1 cellular context compared by ENCODE assay signal in the genomic region with DNA sequence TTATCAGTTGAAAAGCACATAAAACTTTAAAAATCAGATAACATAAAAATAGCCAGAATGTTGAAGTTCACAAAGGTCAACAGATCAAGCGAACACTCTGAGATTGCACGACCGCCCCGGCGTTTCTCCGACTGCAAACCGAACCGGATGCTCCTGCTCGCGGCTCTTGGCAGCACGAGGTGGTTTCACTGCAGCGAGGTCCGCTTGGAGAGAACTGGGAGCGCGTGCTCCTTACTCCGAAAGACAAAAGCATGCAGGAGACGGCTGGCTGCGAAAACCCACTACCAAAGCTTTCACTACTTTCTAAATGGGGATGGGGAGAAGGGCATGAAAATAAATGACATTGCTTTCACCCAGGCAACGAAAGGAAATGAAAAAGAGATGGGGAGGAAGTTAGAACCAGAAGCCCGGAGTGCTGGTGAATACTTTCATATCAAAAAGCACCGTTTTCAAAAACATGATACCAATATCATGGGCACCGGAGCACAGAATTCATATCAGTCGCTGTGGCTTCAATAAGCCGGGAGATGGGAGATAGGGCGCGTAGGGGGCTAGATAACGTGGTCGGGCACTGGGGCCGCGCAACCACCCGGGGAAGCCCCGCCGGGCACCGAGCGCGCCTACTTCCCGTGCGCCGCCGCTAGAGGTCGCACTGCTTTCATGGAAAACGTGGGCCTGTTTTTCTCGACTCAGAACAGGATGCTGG.
A peak's percentile ranks its signal among the peaks of the same experiment; 100 is the strongest.
TF ChIP-seq lines count a peak whose summit lies in the region.

No MANE protein-coding gene starts in this region.

TF ChIP-seq in K562, 482 proteins besides CTCF, POLR2A, EP300 and RAD21 (continued from another document and continues in another):
- TF ChIP-seq, protein P1, sequence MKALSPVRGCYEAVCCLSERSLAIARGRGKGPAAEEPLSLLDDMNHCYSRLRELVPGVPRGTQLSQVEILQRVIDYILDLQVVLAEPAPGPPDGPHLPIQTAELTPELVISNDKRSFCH (CRISPR knock-in tag; IDR thresholded peaks at IDR 0.05), result no peak
- TF ChIP-seq, protein P1 (tag; IDR thresholded peaks at IDR 0.05), result 0 out of 2 replicates have a peak, but pooled peaks have one; percentile 40
- TF ChIP-seq PTRF (tag; IDR thresholded peaks at IDR 0.05) (no peak), CXXC5 (CRISPR knock-in tag; IDR thresholded peaks at IDR 0.05) (peak; percentile 57; the same call in 1 of the 2 replicates), POLR2G (IDR thresholded peaks at IDR 0.05; ENCODE audit: low read depth, low read length) (peak; percentile 50; the same call in 1 of the 2 replicates), POLR3A (IDR thresholded peaks at IDR 0.05; ENCODE audit: borderline replicate concordance, extremely low read depth, insufficient read depth, insufficient read length) (no peak), PHTF2 (CRISPR knock-in tag; IDR thresholded peaks at IDR 0.05) (no peak), NCOA6 (IDR thresholded peaks at IDR 0.05) (0 out of 2 replicates have a peak, but pooled peaks have one; percentile 17), PRPF4 (IDR thresholded peaks at IDR 0.05; ENCODE audit: insufficient read depth, low read depth, low read length, poor library complexity, severe bottlenecking) (no peak), HDAC1 (IDR thresholded peaks at IDR 0.05) (0 out of 4 replicates have a peak, but pooled peaks of 1 of the 2 experiments have one; percentile 27), NRF1 (conservative IDR thresholded peaks at IDR 0.05 in 1 of 2, IDR thresholded peaks at IDR 0.05 in 1 of 2) (peak in 1 of 2 experiments; percentile 23; a peak in 1 of 4 replicates), MYC (IDR thresholded peaks at IDR 0.05; ENCODE audit: low read depth, low read length) (peak; percentile 55), MYC (CRISPR knock-in tag; IDR thresholded peaks at IDR 0.05; ENCODE audit: borderline replicate concordance, low read depth) (no peak), SPI1 (IDR thresholded peaks at IDR 0.05; ENCODE audit: borderline replicate concordance, low read depth, low read length) (peak; percentile 40; the same call in 1 of the 2 replicates), MYNN (IDR thresholded peaks at IDR 0.05) (0 out of 2 replicates have a peak, but pooled peaks have one; percentile 19), MYNN (CRISPR knock-in tag; IDR thresholded peaks at IDR 0.05) (no peak), STAT5A (IDR thresholded peaks at IDR 0.05; ENCODE audit: borderline replicate concordance, low read length) (no peak), ZNF217 (CRISPR knock-in tag; IDR thresholded peaks at IDR 0.05) (no peak), ERF (CRISPR knock-in tag; IDR thresholded peaks at IDR 0.05) (peak; percentile 42; the same call in 1 of the 2 replicates), L3MBTL2 (IDR thresholded peaks at IDR 0.05) (peak; percentile 94), KLF6 (CRISPR knock-in tag; IDR thresholded peaks at IDR 0.05; ENCODE audit: borderline replicate concordance) (no peak)
- TF ChIP-seq, protein P2, sequence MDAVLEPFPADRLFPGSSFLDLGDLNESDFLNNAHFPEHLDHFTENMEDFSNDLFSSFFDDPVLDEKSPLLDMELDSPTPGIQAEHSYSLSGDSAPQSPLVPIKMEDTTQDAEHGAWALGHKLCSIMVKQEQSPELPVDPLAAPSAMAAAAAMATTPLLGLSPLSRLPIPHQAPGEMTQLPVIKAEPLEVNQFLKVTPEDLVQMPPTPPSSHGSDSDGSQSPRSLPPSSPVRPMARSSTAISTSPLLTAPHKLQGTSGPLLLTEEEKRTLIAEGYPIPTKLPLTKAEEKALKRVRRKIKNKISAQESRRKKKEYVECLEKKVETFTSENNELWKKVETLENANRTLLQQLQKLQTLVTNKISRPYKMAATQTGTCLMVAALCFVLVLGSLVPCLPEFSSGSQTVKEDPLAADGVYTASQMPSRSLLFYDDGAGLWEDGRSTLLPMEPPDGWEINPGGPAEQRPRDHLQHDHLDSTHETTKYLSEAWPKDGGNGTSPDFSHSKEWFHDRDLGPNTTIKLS (IDR thresholded peaks at IDR 0.05; ENCODE audit: borderline replicate concordance, low read depth), result peak; percentile 61; the same call in 1 of the 2 replicates
- TF ChIP-seq, protein P3, sequence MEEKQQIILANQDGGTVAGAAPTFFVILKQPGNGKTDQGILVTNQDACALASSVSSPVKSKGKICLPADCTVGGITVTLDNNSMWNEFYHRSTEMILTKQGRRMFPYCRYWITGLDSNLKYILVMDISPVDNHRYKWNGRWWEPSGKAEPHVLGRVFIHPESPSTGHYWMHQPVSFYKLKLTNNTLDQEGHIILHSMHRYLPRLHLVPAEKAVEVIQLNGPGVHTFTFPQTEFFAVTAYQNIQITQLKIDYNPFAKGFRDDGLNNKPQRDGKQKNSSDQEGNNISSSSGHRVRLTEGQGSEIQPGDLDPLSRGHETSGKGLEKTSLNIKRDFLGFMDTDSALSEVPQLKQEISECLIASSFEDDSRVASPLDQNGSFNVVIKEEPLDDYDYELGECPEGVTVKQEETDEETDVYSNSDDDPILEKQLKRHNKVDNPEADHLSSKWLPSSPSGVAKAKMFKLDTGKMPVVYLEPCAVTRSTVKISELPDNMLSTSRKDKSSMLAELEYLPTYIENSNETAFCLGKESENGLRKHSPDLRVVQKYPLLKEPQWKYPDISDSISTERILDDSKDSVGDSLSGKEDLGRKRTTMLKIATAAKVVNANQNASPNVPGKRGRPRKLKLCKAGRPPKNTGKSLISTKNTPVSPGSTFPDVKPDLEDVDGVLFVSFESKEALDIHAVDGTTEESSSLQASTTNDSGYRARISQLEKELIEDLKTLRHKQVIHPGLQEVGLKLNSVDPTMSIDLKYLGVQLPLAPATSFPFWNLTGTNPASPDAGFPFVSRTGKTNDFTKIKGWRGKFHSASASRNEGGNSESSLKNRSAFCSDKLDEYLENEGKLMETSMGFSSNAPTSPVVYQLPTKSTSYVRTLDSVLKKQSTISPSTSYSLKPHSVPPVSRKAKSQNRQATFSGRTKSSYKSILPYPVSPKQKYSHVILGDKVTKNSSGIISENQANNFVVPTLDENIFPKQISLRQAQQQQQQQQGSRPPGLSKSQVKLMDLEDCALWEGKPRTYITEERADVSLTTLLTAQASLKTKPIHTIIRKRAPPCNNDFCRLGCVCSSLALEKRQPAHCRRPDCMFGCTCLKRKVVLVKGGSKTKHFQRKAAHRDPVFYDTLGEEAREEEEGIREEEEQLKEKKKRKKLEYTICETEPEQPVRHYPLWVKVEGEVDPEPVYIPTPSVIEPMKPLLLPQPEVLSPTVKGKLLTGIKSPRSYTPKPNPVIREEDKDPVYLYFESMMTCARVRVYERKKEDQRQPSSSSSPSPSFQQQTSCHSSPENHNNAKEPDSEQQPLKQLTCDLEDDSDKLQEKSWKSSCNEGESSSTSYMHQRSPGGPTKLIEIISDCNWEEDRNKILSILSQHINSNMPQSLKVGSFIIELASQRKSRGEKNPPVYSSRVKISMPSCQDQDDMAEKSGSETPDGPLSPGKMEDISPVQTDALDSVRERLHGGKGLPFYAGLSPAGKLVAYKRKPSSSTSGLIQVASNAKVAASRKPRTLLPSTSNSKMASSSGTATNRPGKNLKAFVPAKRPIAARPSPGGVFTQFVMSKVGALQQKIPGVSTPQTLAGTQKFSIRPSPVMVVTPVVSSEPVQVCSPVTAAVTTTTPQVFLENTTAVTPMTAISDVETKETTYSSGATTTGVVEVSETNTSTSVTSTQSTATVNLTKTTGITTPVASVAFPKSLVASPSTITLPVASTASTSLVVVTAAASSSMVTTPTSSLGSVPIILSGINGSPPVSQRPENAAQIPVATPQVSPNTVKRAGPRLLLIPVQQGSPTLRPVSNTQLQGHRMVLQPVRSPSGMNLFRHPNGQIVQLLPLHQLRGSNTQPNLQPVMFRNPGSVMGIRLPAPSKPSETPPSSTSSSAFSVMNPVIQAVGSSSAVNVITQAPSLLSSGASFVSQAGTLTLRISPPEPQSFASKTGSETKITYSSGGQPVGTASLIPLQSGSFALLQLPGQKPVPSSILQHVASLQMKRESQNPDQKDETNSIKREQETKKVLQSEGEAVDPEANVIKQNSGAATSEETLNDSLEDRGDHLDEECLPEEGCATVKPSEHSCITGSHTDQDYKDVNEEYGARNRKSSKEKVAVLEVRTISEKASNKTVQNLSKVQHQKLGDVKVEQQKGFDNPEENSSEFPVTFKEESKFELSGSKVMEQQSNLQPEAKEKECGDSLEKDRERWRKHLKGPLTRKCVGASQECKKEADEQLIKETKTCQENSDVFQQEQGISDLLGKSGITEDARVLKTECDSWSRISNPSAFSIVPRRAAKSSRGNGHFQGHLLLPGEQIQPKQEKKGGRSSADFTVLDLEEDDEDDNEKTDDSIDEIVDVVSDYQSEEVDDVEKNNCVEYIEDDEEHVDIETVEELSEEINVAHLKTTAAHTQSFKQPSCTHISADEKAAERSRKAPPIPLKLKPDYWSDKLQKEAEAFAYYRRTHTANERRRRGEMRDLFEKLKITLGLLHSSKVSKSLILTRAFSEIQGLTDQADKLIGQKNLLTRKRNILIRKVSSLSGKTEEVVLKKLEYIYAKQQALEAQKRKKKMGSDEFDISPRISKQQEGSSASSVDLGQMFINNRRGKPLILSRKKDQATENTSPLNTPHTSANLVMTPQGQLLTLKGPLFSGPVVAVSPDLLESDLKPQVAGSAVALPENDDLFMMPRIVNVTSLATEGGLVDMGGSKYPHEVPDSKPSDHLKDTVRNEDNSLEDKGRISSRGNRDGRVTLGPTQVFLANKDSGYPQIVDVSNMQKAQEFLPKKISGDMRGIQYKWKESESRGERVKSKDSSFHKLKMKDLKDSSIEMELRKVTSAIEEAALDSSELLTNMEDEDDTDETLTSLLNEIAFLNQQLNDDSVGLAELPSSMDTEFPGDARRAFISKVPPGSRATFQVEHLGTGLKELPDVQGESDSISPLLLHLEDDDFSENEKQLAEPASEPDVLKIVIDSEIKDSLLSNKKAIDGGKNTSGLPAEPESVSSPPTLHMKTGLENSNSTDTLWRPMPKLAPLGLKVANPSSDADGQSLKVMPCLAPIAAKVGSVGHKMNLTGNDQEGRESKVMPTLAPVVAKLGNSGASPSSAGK (IDR thresholded peaks at IDR 0.05), result peak; percentile 95
- TF ChIP-seq, protein P4, sequence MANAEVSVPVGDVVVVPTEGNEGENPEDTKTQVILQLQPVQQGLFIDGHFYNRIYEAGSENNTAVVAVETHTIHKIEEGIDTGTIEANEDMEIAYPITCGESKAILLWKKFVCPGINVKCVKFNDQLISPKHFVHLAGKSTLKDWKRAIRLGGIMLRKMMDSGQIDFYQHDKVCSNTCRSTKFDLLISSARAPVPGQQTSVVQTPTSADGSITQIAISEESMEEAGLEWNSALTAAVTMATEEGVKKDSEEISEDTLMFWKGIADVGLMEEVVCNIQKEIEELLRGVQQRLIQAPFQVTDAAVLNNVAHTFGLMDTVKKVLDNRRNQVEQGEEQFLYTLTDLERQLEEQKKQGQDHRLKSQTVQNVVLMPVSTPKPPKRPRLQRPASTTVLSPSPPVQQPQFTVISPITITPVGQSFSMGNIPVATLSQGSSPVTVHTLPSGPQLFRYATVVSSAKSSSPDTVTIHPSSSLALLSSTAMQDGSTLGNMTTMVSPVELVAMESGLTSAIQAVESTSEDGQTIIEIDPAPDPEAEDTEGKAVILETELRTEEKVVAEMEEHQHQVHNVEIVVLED (CRISPR knock-in tag; IDR thresholded peaks at IDR 0.05), result peak; percentile 39; the same call in 1 of the 2 replicates
- TF ChIP-seq, protein P5, sequence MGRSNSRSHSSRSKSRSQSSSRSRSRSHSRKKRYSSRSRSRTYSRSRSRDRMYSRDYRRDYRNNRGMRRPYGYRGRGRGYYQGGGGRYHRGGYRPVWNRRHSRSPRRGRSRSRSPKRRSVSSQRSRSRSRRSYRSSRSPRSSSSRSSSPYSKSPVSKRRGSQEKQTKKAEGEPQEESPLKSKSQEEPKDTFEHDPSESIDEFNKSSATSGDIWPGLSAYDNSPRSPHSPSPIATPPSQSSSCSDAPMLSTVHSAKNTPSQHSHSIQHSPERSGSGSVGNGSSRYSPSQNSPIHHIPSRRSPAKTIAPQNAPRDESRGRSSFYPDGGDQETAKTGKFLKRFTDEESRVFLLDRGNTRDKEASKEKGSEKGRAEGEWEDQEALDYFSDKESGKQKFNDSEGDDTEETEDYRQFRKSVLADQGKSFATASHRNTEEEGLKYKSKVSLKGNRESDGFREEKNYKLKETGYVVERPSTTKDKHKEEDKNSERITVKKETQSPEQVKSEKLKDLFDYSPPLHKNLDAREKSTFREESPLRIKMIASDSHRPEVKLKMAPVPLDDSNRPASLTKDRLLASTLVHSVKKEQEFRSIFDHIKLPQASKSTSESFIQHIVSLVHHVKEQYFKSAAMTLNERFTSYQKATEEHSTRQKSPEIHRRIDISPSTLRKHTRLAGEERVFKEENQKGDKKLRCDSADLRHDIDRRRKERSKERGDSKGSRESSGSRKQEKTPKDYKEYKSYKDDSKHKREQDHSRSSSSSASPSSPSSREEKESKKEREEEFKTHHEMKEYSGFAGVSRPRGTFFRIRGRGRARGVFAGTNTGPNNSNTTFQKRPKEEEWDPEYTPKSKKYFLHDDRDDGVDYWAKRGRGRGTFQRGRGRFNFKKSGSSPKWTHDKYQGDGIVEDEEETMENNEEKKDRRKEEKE (IDR thresholded peaks at IDR 0.05; ENCODE audit: borderline replicate concordance in 1 of 2, control insufficient read depth in 1 of 2, low read depth in 2 of 2, low read length in 1 of 2), result no peak
- TF ChIP-seq, protein P6, sequence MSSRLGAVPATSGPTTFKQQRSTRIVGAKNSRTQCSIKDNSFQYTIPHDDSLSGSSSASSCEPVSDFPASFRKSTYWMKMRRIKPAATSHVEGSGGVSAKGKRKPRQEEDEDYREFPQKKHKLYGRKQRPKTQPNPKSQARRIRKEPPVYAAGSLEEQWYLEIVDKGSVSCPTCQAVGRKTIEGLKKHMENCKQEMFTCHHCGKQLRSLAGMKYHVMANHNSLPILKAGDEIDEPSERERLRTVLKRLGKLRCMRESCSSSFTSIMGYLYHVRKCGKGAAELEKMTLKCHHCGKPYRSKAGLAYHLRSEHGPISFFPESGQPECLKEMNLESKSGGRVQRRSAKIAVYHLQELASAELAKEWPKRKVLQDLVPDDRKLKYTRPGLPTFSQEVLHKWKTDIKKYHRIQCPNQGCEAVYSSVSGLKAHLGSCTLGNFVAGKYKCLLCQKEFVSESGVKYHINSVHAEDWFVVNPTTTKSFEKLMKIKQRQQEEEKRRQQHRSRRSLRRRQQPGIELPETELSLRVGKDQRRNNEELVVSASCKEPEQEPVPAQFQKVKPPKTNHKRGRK (tag; IDR thresholded peaks at IDR 0.05), result no peak
- TF ChIP-seq, protein P7, sequence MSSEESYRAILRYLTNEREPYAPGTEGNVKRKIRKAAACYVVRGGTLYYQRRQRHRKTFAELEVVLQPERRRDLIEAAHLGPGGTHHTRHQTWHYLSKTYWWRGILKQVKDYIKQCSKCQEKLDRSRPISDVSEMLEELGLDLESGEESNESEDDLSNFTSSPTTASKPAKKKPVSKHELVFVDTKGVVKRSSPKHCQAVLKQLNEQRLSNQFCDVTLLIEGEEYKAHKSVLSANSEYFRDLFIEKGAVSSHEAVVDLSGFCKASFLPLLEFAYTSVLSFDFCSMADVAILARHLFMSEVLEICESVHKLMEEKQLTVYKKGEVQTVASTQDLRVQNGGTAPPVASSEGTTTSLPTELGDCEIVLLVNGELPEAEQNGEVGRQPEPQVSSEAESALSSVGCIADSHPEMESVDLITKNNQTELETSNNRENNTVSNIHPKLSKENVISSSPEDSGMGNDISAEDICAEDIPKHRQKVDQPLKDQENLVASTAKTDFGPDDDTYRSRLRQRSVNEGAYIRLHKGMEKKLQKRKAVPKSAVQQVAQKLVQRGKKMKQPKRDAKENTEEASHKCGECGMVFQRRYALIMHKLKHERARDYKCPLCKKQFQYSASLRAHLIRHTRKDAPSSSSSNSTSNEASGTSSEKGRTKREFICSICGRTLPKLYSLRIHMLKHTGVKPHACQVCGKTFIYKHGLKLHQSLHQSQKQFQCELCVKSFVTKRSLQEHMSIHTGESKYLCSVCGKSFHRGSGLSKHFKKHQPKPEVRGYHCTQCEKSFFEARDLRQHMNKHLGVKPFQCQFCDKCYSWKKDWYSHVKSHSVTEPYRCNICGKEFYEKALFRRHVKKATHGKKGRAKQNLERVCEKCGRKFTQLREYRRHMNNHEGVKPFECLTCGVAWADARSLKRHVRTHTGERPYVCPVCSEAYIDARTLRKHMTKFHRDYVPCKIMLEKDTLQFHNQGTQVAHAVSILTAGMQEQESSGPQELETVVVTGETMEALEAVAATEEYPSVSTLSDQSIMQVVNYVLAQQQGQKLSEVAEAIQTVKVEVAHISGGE (CRISPR knock-in tag; IDR thresholded peaks at IDR 0.05), result peak in 1 of 3 experiments; percentile 93; a peak in 2 of 6 replicates
